19 cellular contexts compared by ENCODE assay signal in genomic region chr1:244316986-244317655, GRCh38.
A peak's percentile ranks its signal among the peaks of the same experiment; 100 is the strongest.
DNase-seq lines count a peak whose midpoint lies in the region; ATAC-seq and TF ChIP-seq lines count a peak whose summit lies in the region.
"Had no signal": no experiment of that assay in that cellular context is flagged by ENCODE, and none has a peak within 500 bp of the region (broad histone marks: within the 10 kb centered on the region; RNA-seq: fewer than 3 reads in every experiment).

No MANE protein-coding gene starts in this region.

- 57 to 70% methylated on average over 8 of the region's 8 CpGs for WGBS in lung, 2 donors

- H3K27ac ChIP-seq in lung (ENCODE audit: low read depth in 1 of 2, low read length in 1 of 2): no peak overlapping the region
- H3K27ac ChIP-seq in osteoblast (ENCODE audit: low read depth, low read length): no peak overlapping the region
- H3K27ac ChIP-seq: 22Rv1, KMS-11 had no signal

- no peaks in the 10 kb centered on the region for H3K79me2 ChIP-seq in osteoblast (ENCODE audit: insufficient read depth, low read length)

- no peak for ATAC-seq in activated CD8-positive, alpha-beta T cell treated with anti-CD3 and anti-CD28 coated beads, Interleukin-2, amount 10 ng/mL, durations not matched to agents 7 days and 5 days
- ATAC-seq in activated CD8-positive, alpha-beta T cell treated with anti-CD3 and anti-CD28 coated beads for 36 hours: no peak
- ATAC-seq in lung (ENCODE audit: insufficient read depth, low FRiP score) (no peak), GM18861 (IDR thresholded peaks at IDR 0.05; ENCODE audit: unreplicated experiment) (no peak), HG02610 (IDR thresholded peaks at IDR 0.05; ENCODE audit: unreplicated experiment) (no peak), HG03135 (IDR thresholded peaks at IDR 0.05; ENCODE audit: unreplicated experiment) (no peak)

- peak; percentile 17 for DNase-seq in activated CD8-positive, alpha-beta T cell treated with anti-CD3 and anti-CD28 coated beads, Interleukin-2, amount 10 ng/mL, durations not matched to agents 7 days and 5 days
- no peak for DNase-seq in activated CD8-positive, alpha-beta T cell treated with anti-CD3 and anti-CD28 coated beads for 36 hours
- DNase-seq in lung (ENCODE audit: low spot score) (peak; percentile 21), osteoblast (ENCODE audit: insufficient read length, low spot score, missing footprints) (no peak), NCI-H2227 (lab: John Stamatoyannopoulos, UW; ENCODE audit: unreplicated experiment) (no peak)
- DNase-seq: MM.1S, NCI-H1694, NCI-H2029 treated with DMSO at 0.1 percent for 48 hours, NCI-H2227 treated with DMSO at 0.1 percent for 48 hours, NCI-H510A, NCI-H69, Right ventricle myocardium superior, RPMI8226 had no signal

- POLR2A ChIA-PET in activated CD8-positive, alpha-beta T cell treated with anti-CD3 and anti-CD28 coated beads, Interleukin-2, amount 10 ng/mL, durations not matched to agents 7 days and 5 days (lab: Charles Lee): interaction anchor here (0.6 to 0.8 kb wide), 2 partner anchors 134 to 289 kb away, joined by 3 read pairs; no protein-coding TSS in a partner anchor
- POLR2A ChIA-PET in activated CD8-positive, alpha-beta T cell treated with anti-CD3 and anti-CD28 coated beads for 36 hours (lab: Charles Lee): no interaction called here

- H3K4me1 Mint-ChIP-seq in activated CD8-positive, alpha-beta T cell treated with anti-CD3 and anti-CD28 coated beads, Interleukin-2, amount 10 ng/mL, durations not matched to agents 7 days and 5 days (ENCODE audit: low read depth): peaks cover 32% of the 10 kb centered on the region
- peaks cover 17% of the 10 kb centered on the region for H3K4me1 Mint-ChIP-seq in activated CD8-positive, alpha-beta T cell treated with anti-CD3 and anti-CD28 coated beads for 36 hours (ENCODE audit: low read depth)

- H3K27me3 Mint-ChIP-seq in activated CD8-positive, alpha-beta T cell treated with anti-CD3 and anti-CD28 coated beads, Interleukin-2, amount 10 ng/mL, durations not matched to agents 7 days and 5 days (ENCODE audit: low read depth): no peaks in the 10 kb centered on the region
- H3K27me3 Mint-ChIP-seq in activated CD8-positive, alpha-beta T cell treated with anti-CD3 and anti-CD28 coated beads for 36 hours: no peaks in the 10 kb centered on the region
- H3K27me3 Mint-ChIP-seq: B cell had no signal

- CTCF ChIA-PET in activated CD8-positive, alpha-beta T cell treated with anti-CD3 and anti-CD28 coated beads, Interleukin-2, amount 10 ng/mL, durations not matched to agents 7 days and 5 days (lab: Charles Lee): interaction anchor here (1.3 kb wide), 1 partner anchor 17 kb away, joined by 4 read pairs; no protein-coding TSS in a partner anchor
- CTCF ChIA-PET in activated CD8-positive, alpha-beta T cell treated with anti-CD3 and anti-CD28 coated beads for 36 hours (lab: Charles Lee): no interaction called here

- no peak overlapping the region for H3K4me3 Mint-ChIP-seq in activated CD8-positive, alpha-beta T cell treated with anti-CD3 and anti-CD28 coated beads, Interleukin-2, amount 10 ng/mL, durations not matched to agents 7 days and 5 days
- no peak overlapping the region for H3K4me3 Mint-ChIP-seq in activated CD8-positive, alpha-beta T cell treated with anti-CD3 and anti-CD28 coated beads for 36 hours
- H3K4me3 Mint-ChIP-seq: B cell had no signal

- peaks cover 6% of the 10 kb centered on the region for H3K36me3 Mint-ChIP-seq in activated CD8-positive, alpha-beta T cell treated with anti-CD3 and anti-CD28 coated beads, Interleukin-2, amount 10 ng/mL, durations not matched to agents 7 days and 5 days (ENCODE audit: low read depth)
- no peaks in the 10 kb centered on the region for H3K36me3 Mint-ChIP-seq in activated CD8-positive, alpha-beta T cell treated with anti-CD3 and anti-CD28 coated beads for 36 hours (ENCODE audit: low read depth)

- H3K9me3 ChIP-seq in lung (ENCODE audit: control insufficient read depth in 2 of 2, insufficient read depth in 1 of 2, low read length in 1 of 2) (peaks cover 0 to 2% of the 10 kb centered on the region in 2 donors), osteoblast (ENCODE audit: low read depth, low read length) (no peaks in the 10 kb centered on the region)

- no peak overlapping the region for H2AFZ ChIP-seq in osteoblast (ENCODE audit: low read length)

- H3K36me3 ChIP-seq in lung (ENCODE audit: control insufficient read depth in 2 of 2, insufficient read depth in 2 of 2, low read length in 2 of 2) (no peaks in the 10 kb centered on the region), osteoblast (ENCODE audit: insufficient read depth, low read length) (no peaks in the 10 kb centered on the region)

- H3K9me3 Mint-ChIP-seq in activated CD8-positive, alpha-beta T cell treated with anti-CD3 and anti-CD28 coated beads, Interleukin-2, amount 10 ng/mL, durations not matched to agents 7 days and 5 days (ENCODE audit: insufficient read depth): no peaks in the 10 kb centered on the region
- no peaks in the 10 kb centered on the region for H3K9me3 Mint-ChIP-seq in activated CD8-positive, alpha-beta T cell treated with anti-CD3 and anti-CD28 coated beads for 36 hours

- peak overlapping the region; percentile 20 for H3K4me2 ChIP-seq in osteoblast (ENCODE audit: insufficient read depth, low read length)
- H3K4me2 ChIP-seq: KMS-11 had no signal

- peak overlapping the region; percentile 15 for H3K27ac Mint-ChIP-seq in activated CD8-positive, alpha-beta T cell treated with anti-CD3 and anti-CD28 coated beads, Interleukin-2, amount 10 ng/mL, durations not matched to agents 7 days and 5 days
- no peak overlapping the region for H3K27ac Mint-ChIP-seq in activated CD8-positive, alpha-beta T cell treated with anti-CD3 and anti-CD28 coated beads for 36 hours
- H3K27ac Mint-ChIP-seq: B cell had no signal

- no peaks in the 10 kb centered on the region for H4K20me1 ChIP-seq in osteoblast (ENCODE audit: insufficient read depth, low read length)

- H3K27me3 ChIP-seq in lung (ENCODE audit: control insufficient read depth, insufficient read depth): no peaks in the 10 kb centered on the region
- no peaks in the 10 kb centered on the region for H3K27me3 ChIP-seq in osteoblast (ENCODE audit: insufficient read depth, low read length)

- no peak for TF ChIP-seq CTCF in activated CD8-positive, alpha-beta T cell treated with anti-CD3 and anti-CD28 coated beads for 36 hours (IDR thresholded peaks at IDR 0.05)
- TF ChIP-seq CTCF in lung (IDR thresholded peaks at IDR 0.05; ENCODE audit: control extremely low read depth, extremely low read depth) (no peak), osteoblast (IDR thresholded peaks at IDR 0.05; ENCODE audit: extremely low read depth, low read depth, low read length) (no peak)

- H3K4me3 ChIP-seq in lung: no peak overlapping the region
- no peak overlapping the region for H3K4me3 ChIP-seq in osteoblast (ENCODE audit: insufficient read depth, low read length)

- H3K4me1 ChIP-seq in lung (ENCODE audit: control insufficient read depth in 2 of 2, insufficient read depth in 2 of 2, low read length in 2 of 2): peaks cover 0 to 1% of the 10 kb centered on the region in 2 donors
- H3K4me1 ChIP-seq in osteoblast (ENCODE audit: insufficient read depth, low read length): peaks cover 21% of the 10 kb centered on the region

- intact Hi-C loops in activated CD8-positive, alpha-beta T cell treated with anti-CD3 and anti-CD28 coated beads for 36 hours (cut with micrococcal nuclease): no loop called here

Comparison
In these comparisons a context has a peak if more than half of its experiments do, and no peak if none do; other contexts are left out.
1. DNase-seq: peak in activated CD8-positive, alpha-beta T cell treated with anti-CD3 and anti-CD28 coated beads, Interleukin-2, amount 10 ng/mL, durations not matched to agents 7 days and 5 days (single experiment) and lung (single experiment); none in activated CD8-positive, alpha-beta T cell treated with anti-CD3 and anti-CD28 coated beads for 36 hours (single experiment), osteoblast (single experiment) and NCI-H2227 (single experiment).